In genomic region chr5:119271758-119272730, GRCh38 we compare ENCODE assay signal across 15 cellular contexts.
A peak's percentile ranks its signal among the peaks of the same experiment; 100 is the strongest.
DNase-seq lines count a peak whose midpoint lies in the region; ATAC-seq and TF ChIP-seq lines count a peak whose summit lies in the region.
"Had no signal": no experiment of that assay in that cellular context is flagged by ENCODE, and none has a peak within 500 bp of the region (broad histone marks: within the 10 kb centered on the region; RNA-seq: fewer than 3 reads in every experiment).

No MANE protein-coding gene starts in this region.

- no peaks in the 10 kb centered on the region for H3K36me3 ChIP-seq in OCI-LY7 (ENCODE audit: insufficient read depth, low read length)

- H3K4me1 Mint-ChIP-seq in central memory CD8-positive, alpha-beta T cell, result peaks cover 87% of the 10 kb centered on the region
- H3K4me1 Mint-ChIP-seq in stimulated activated effector memory CD8-positive, alpha-beta T cell treated with anti-CD3 and anti-CD28 coated beads, Interleukin-12 subunit alpha, Interleukin-12 subunit beta, amount 100 ng/mL, for 72 hours, result peaks cover 74% of the 10 kb centered on the region

- peak overlapping the region; percentile 84 for H3K4me3 ChIP-seq in OCI-LY7 (ENCODE audit: low read depth, low read length, poor library complexity, severe bottlenecking)

- H2AFZ ChIP-seq in OCI-LY7 (ENCODE audit: low read length), result no peak overlapping the region

- CTCF ChIA-PET in OCI-LY7 (lab: Charles Lee; ENCODE audit: unreplicated experiment), result interaction anchor here (1.6 kb wide), 1 partner anchor 284 kb away, joined by 4 read pairs; the partner anchor contains the start of gene DTWD2

- peaks cover 51% of the 10 kb centered on the region; the same call in 1 of the 2 replicates for H3K79me2 ChIP-seq in OCI-LY7 (ENCODE audit: insufficient read depth, low read depth, low read length)

- H3K9me3 ChIP-seq in OCI-LY7 (ENCODE audit: low read length), result no peaks in the 10 kb centered on the region

- no peaks in the 10 kb centered on the region for H3K9me3 Mint-ChIP-seq in central memory CD8-positive, alpha-beta T cell
- H3K9me3 Mint-ChIP-seq in stimulated activated effector memory CD8-positive, alpha-beta T cell treated with anti-CD3 and anti-CD28 coated beads, Interleukin-12 subunit alpha, Interleukin-12 subunit beta, amount 100 ng/mL, for 72 hours, result no peaks in the 10 kb centered on the region

- H3K4me2 ChIP-seq in OCI-LY7 (ENCODE audit: low read length), result peak overlapping the region; percentile 97

- ATAC-seq in central memory CD8-positive, alpha-beta T cell (replicated peaks; ENCODE audit: extremely low read depth, poor library complexity, severe bottlenecking), result no peak
- ATAC-seq in stimulated activated effector memory CD8-positive, alpha-beta T cell treated with anti-CD3 and anti-CD28 coated beads, Interleukin-12 subunit alpha, Interleukin-12 subunit beta, amount 100 ng/mL, for 72 hours, result no peak
- ATAC-seq in HG02870 (IDR thresholded peaks at IDR 0.05; ENCODE audit: unreplicated experiment), result no peak
- ATAC-seq: left ventricle myocardium superior had no signal

- DNase-seq in SIG-M5 treated with dmso at 0.1 percent for 504 hours (lab: John Stamatoyannopoulos, UW; ENCODE audit: unreplicated experiment), result peak; percentile 23
- DNase-seq in SIG-M5 (lab: John Stamatoyannopoulos, UW), result no peak
- DNase-seq in OCI-LY7 (ENCODE audit: low spot score), result no peak
- no peak for DNase-seq in central memory CD8-positive, alpha-beta T cell (ENCODE audit: low spot score in 2 of 2)
- DNase-seq in stimulated activated effector memory CD8-positive, alpha-beta T cell treated with anti-CD3 and anti-CD28 coated beads, Interleukin-12 subunit alpha, Interleukin-12 subunit beta, amount 100 ng/mL, for 72 hours (ENCODE audit: low spot score in 2 of 2), result no peak
- no peak for DNase-seq in NOMO-1 treated with dmso at 0.1 percent for 144 hours (lab: John Stamatoyannopoulos, UW; ENCODE audit: unreplicated experiment)
- no peak for DNase-seq in NCI-H748 (lab: John Stamatoyannopoulos, UW; ENCODE audit: unreplicated experiment)
- DNase-seq: activated gamma-delta T cell treated with Interleukin-2 at 50 U/mL for 16 hours; DMS53; left ventricle myocardium superior; posterior cingulate gyrus; RPMI8226; stimulated activated CD4-positive, alpha-beta T cell treated with anti-CD3 and anti-CD28 coated beads, Interleukin-1b, Interleukin-23, amount 100 ng/mL, for 48 hours had no signal

- intact Hi-C loops in OCI-LY7 (cut with micrococcal nuclease; ENCODE audit: unreplicated experiment), result no loop called here

- TF ChIP-seq CTCF in OCI-LY7 (conservative IDR thresholded peaks at IDR 0.05; ENCODE audit: low read length), result no peak

- peak overlapping the region; percentile 98 for H3K27ac ChIP-seq in OCI-LY7 (ENCODE audit: low read depth, low read length, poor library complexity, severe bottlenecking)
- H3K27ac ChIP-seq: 22Rv1 had no signal

- peaks cover 26% of the 10 kb centered on the region for H3K36me3 Mint-ChIP-seq in central memory CD8-positive, alpha-beta T cell (ENCODE audit: insufficient read depth)
- H3K36me3 Mint-ChIP-seq in stimulated activated effector memory CD8-positive, alpha-beta T cell treated with anti-CD3 and anti-CD28 coated beads, Interleukin-12 subunit alpha, Interleukin-12 subunit beta, amount 100 ng/mL, for 72 hours, result peaks cover 49% of the 10 kb centered on the region

- H4K20me1 ChIP-seq in OCI-LY7 (ENCODE audit: insufficient read depth, low read length), result no peaks in the 10 kb centered on the region

- peak overlapping the region; percentile 87 for H3K27ac Mint-ChIP-seq in central memory CD8-positive, alpha-beta T cell (ENCODE audit: low read depth)
- H3K27ac Mint-ChIP-seq in stimulated activated effector memory CD8-positive, alpha-beta T cell treated with anti-CD3 and anti-CD28 coated beads, Interleukin-12 subunit alpha, Interleukin-12 subunit beta, amount 100 ng/mL, for 72 hours, result peak overlapping the region; percentile 93

- H3K9me2 ChIP-seq in OCI-LY7 (ENCODE audit: insufficient read depth, low read length), result no peaks in the 10 kb centered on the region

- peak overlapping the region; percentile 98 for H3K4me3 Mint-ChIP-seq in central memory CD8-positive, alpha-beta T cell
- H3K4me3 Mint-ChIP-seq in stimulated activated effector memory CD8-positive, alpha-beta T cell treated with anti-CD3 and anti-CD28 coated beads, Interleukin-12 subunit alpha, Interleukin-12 subunit beta, amount 100 ng/mL, for 72 hours, result peak overlapping the region; percentile 95

- peaks cover 84% of the 10 kb centered on the region for H3K4me1 ChIP-seq in OCI-LY7 (ENCODE audit: insufficient read depth, low read length, poor library complexity, severe bottlenecking)

- no TSS peak for BruUV-seq in OCI-LY7 (replicated peaks; lab: Mats Ljungman, UMichigan)

- H3K27me3 Mint-ChIP-seq in central memory CD8-positive, alpha-beta T cell, result no peaks in the 10 kb centered on the region

- POLR2A ChIA-PET in OCI-LY7 (lab: Charles Lee), result interaction anchor here (0.5 to 4.9 kb wide), 14 partner anchors 9 to 201 kb away, joined by 3 to 46 read pairs (median 5); partner anchors contain the start of genes DMXL1 and TNFAIP8
